Comparison of ENCODE assay signal across 8 cellular contexts in genomic region chr10:7756360-7756992, GRCh38. TPM values are rescaled to one million over a fixed set of nuclear protein-coding genes. Genes with fewer than 3 reads are reported as not detected.
DNase-seq lines count a peak whose midpoint lies in the region; ATAC-seq lines count a peak whose summit lies in the region.

No MANE protein-coding gene starts in this region.

- H3K9me3 Mint-ChIP-seq in activated naive CD8-positive, alpha-beta T cell treated with anti-CD3 and anti-CD28 coated beads, Interleukin-2, amount 10 ng/mL, durations not matched to agents 7 days and 5 days, result no peaks in the 10 kb centered on the region

- POLR2A ChIA-PET in activated naive CD8-positive, alpha-beta T cell treated with anti-CD3 and anti-CD28 coated beads, Interleukin-2, amount 10 ng/mL, durations not matched to agents 7 days and 5 days (lab: Charles Lee), result interaction anchor here (2.1 kb wide), 1 partner anchor 31 kb away, joined by 4 read pairs; the partner anchor contains the start of genes ATP5F1C and KIN

- H3K4me3 Mint-ChIP-seq in activated naive CD8-positive, alpha-beta T cell treated with anti-CD3 and anti-CD28 coated beads, Interleukin-2, amount 10 ng/mL, durations not matched to agents 7 days and 5 days, result no peak overlapping the region

- H3K27me3 Mint-ChIP-seq in activated naive CD8-positive, alpha-beta T cell treated with anti-CD3 and anti-CD28 coated beads, Interleukin-2, amount 10 ng/mL, durations not matched to agents 7 days and 5 days, result no peaks in the 10 kb centered on the region

- peak; percentile 42 for ATAC-seq in activated naive CD8-positive, alpha-beta T cell treated with anti-CD3 and anti-CD28 coated beads, Interleukin-2, amount 10 ng/mL, durations not matched to agents 7 days and 5 days (ENCODE audit: low read depth)
- ATAC-seq in GM21526 (IDR thresholded peaks at IDR 0.05; ENCODE audit: low FRiP score, unreplicated experiment) (no peak), HG03280 (IDR thresholded peaks at IDR 0.05; ENCODE audit: unreplicated experiment) (no peak)

- peaks cover 27% of the 10 kb centered on the region for H3K36me3 Mint-ChIP-seq in activated naive CD8-positive, alpha-beta T cell treated with anti-CD3 and anti-CD28 coated beads, Interleukin-2, amount 10 ng/mL, durations not matched to agents 7 days and 5 days

- H3K27ac Mint-ChIP-seq in activated naive CD8-positive, alpha-beta T cell treated with anti-CD3 and anti-CD28 coated beads, Interleukin-2, amount 10 ng/mL, durations not matched to agents 7 days and 5 days, result no peak overlapping the region

- DNase-seq in NCI-H748 (lab: John Stamatoyannopoulos, UW; ENCODE audit: unreplicated experiment) (peak; percentile 7), NCI-H748 treated with DMSO at 0.1 percent for 48 hours (lab: John Stamatoyannopoulos, UW) (no peak), LHCN-M2 (ENCODE audit: low read depth) (peak; percentile 26), kidney tubule cell (ENCODE audit: low spot score) (peak; percentile 37)
- no peak for DNase-seq in activated naive CD8-positive, alpha-beta T cell treated with anti-CD3 and anti-CD28 coated beads, Interleukin-2, amount 10 ng/mL, durations not matched to agents 7 days and 5 days
- DNase-seq in central memory CD4-positive, alpha-beta T cell, result no peak

- H3K4me1 Mint-ChIP-seq in activated naive CD8-positive, alpha-beta T cell treated with anti-CD3 and anti-CD28 coated beads, Interleukin-2, amount 10 ng/mL, durations not matched to agents 7 days and 5 days, result no peaks in the 10 kb centered on the region

RNA-seq across cellular contexts. Expression of gene KIN, which starts 31.3 kb away (rescaled TPM):
- 11.1 and 12.5 TPM in 2 replicates for total RNA-seq in LHCN-M2 (2014; rRNA removed)
- polyA plus RNA-seq in LHCN-M2 (2012), result 5.9 TPM
- total RNA-seq in activated naive CD8-positive, alpha-beta T cell treated with anti-CD3 and anti-CD28 coated beads, Interleukin-2, amount 10 ng/mL, durations not matched to agents 7 days and 5 days, result 10 to 100 TPM; 13.8 to 16.6 TPM

RNA-seq across cellular contexts. Expression of gene ATP5F1C, which starts 31.5 kb away (rescaled TPM):
- 301 and 304 TPM in 2 replicates for total RNA-seq in LHCN-M2 (2014; rRNA removed)
- polyA plus RNA-seq in LHCN-M2 (2012), result 227 TPM
- 100 to 1,000 TPM; 268 to 273 TPM for total RNA-seq in activated naive CD8-positive, alpha-beta T cell treated with anti-CD3 and anti-CD28 coated beads, Interleukin-2, amount 10 ng/mL, durations not matched to agents 7 days and 5 days

RNA-seq across cellular contexts. Expression of gene ITIH2, which starts 53.4 kb away (rescaled TPM):
- not detected in 2 replicates for total RNA-seq in LHCN-M2 (2014; rRNA removed)
- polyA plus RNA-seq in LHCN-M2 (2012), result 0.01 TPM
- total RNA-seq in activated naive CD8-positive, alpha-beta T cell treated with anti-CD3 and anti-CD28 coated beads, Interleukin-2, amount 10 ng/mL, durations not matched to agents 7 days and 5 days, result not detected

Comparison
In these comparisons a context has a peak if more than half of its experiments do, and no peak if none do; other contexts are left out.
1. DNase-seq: peak in NCI-H748 (single experiment), LHCN-M2 (single experiment) and kidney tubule cell (single experiment); none in NCI-H748 treated with DMSO at 0.1 percent for 48 hours (single experiment), activated naive CD8-positive, alpha-beta T cell treated with anti-CD3 and anti-CD28 coated beads, Interleukin-2, amount 10 ng/mL, durations not matched to agents 7 days and 5 days (single experiment) and central memory CD4-positive, alpha-beta T cell (single experiment).